1 cellular context compared by ENCODE assay signal in the genomic region with DNA sequence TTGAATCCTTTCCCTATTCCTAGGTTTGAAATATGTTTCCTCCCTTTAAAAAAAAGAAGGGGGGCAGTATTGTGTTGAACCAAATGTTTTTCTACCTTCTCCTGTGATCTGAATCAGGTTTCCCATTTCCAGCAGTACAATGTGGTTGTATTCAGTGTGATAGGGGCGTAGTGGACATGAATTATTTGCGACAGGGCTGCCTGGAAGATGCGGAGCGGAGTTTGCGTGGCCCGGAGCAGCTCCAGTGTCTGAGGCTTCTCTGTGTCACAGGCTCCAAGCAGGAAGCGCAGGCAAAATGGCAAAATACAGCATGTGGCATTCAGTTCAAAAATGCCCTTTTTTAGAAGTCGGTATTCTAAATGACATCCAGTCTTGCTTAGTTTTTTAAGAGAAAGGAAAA.
TF ChIP-seq lines count a peak whose summit lies in the region.

No MANE protein-coding gene starts in this region.

TF ChIP-seq in HepG2, 621 proteins besides CTCF, POLR2A, EP300 and RAD21 (continued from another document):
- TF ChIP-seq, protein P1, sequence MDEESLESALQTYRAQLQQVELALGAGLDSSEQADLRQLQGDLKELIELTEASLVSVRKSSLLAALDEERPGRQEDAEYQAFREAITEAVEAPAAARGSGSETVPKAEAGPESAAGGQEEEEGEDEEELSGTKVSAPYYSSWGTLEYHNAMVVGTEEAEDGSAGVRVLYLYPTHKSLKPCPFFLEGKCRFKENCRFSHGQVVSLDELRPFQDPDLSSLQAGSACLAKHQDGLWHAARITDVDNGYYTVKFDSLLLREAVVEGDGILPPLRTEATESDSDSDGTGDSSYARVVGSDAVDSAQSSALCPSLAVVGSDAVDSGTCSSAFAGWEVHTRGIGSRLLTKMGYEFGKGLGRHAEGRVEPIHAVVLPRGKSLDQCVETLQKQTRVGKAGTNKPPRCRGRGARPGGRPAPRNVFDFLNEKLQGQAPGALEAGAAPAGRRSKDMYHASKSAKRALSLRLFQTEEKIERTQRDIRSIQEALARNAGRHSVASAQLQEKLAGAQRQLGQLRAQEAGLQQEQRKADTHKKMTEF (CRISPR knock-in tag; IDR thresholded peaks at IDR 0.05) = 0 out of 2 replicates have a peak, but pooled peaks have one; percentile 10
- TF ChIP-seq SMAD1 (CRISPR knock-in tag; IDR thresholded peaks at IDR 0.05; ENCODE audit: borderline replicate concordance, low read depth) (no peak), MED13 (CRISPR knock-in tag; IDR thresholded peaks at IDR 0.05) (no peak)
